ENCODE assay signal across 10 cellular contexts in the genomic region with DNA sequence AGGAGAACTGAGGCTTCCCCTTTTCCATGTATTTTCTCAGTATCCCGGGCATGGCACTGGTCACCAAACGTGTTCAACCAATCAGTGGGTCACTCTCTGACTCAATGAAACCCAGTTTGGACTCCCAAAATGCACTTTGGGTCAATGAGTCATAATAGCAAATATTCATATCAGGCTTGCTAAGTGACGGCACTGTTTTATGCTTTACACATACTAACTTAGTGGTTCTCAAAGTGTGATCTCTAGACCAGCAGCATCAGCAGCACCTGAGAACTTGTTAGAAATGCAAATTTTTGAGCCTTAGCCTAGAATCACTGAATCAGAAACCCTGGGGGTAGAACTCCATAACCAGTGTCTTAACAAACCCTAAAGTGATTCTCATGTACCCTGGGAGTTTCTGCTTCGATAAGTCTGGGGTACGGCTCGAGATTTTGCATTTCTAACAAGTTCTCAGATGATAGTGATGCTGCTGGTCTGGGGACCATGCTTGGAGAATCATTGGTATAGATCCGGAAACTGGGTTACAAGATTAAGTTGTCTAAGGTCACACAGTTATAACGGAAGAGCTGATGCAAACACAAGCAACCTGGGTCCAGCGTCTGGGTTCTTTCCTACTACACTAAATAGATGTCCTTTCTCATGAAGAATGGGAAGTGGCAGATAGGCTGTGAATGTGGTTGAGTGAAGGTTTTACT. TPM values are rescaled to one million over a fixed set of nuclear protein-coding genes. Genes with fewer than 3 reads are reported as not detected.
DNase-seq lines count a peak whose midpoint lies in the region; ATAC-seq and TF ChIP-seq lines count a peak whose summit lies in the region.
"Had no signal": no experiment of that assay in that cellular context is flagged by ENCODE, and none has a peak within 500 bp of the region (broad histone marks: within the 10 kb centered on the region; RNA-seq: fewer than 3 reads in every experiment).

No MANE protein-coding gene starts in this region.

- H3K4me1 ChIP-seq in CD4-positive, CD25-positive, alpha-beta regulatory T cell (ENCODE audit: control insufficient read depth, insufficient read depth, low read length, poor library complexity, severe bottlenecking) = peaks cover 65% of the 10 kb centered on the region
- H3K4me1 ChIP-seq in hepatocyte (ENCODE audit: insufficient read depth) = peaks cover 13% of the 10 kb centered on the region

- no peaks in the 10 kb centered on the region for H3K36me3 ChIP-seq in CD4-positive, CD25-positive, alpha-beta regulatory T cell (ENCODE audit: control insufficient read depth, insufficient read depth, low read length)
- no peaks in the 10 kb centered on the region for H3K36me3 ChIP-seq in hepatocyte (replicated peaks; ENCODE audit: insufficient read depth, low read depth)
- H3K36me3 ChIP-seq: right lobe of liver had no signal

- no peak for TF ChIP-seq CTCF in hepatocyte (IDR thresholded peaks at IDR 0.05; ENCODE audit: poor library complexity)

- no peaks in the 10 kb centered on the region for H3K27me3 ChIP-seq in CD4-positive, CD25-positive, alpha-beta regulatory T cell (ENCODE audit: control insufficient read depth, insufficient read depth, low read length)
- H3K27me3 ChIP-seq in hepatocyte = no peaks in the 10 kb centered on the region
- H3K27me3 ChIP-seq: right lobe of liver had no signal

- no peaks in the 10 kb centered on the region for H3K9me3 Mint-ChIP-seq in CD4-positive, CD25-positive, alpha-beta regulatory T cell
- no peaks in the 10 kb centered on the region for H3K9me3 Mint-ChIP-seq in activated T-cell treated with anti-CD3 and anti-CD28 coated beads, Interleukin-2, amount 50 U/mL, for 72 hours

- peak overlapping the region; percentile 67 for H3K4me3 ChIP-seq in CD4-positive, CD25-positive, alpha-beta regulatory T cell (ENCODE audit: low read depth, low read length)
- H3K4me3 ChIP-seq in hepatocyte = no peak overlapping the region
- H3K4me3 ChIP-seq: right lobe of liver had no signal

- DNase-seq in CD4-positive, CD25-positive, alpha-beta regulatory T cell = peak in 2 of 3 donors; percentile 41 to 69
- DNase-seq in activated T-cell treated with anti-CD3 and anti-CD28 coated beads, Interleukin-2, amount 50 U/mL, for 72 hours = peak; percentile 57 to 61
- DNase-seq in AG20443 (ENCODE audit: low spot score) (no peak), hepatocyte (ENCODE audit: low spot score) (no peak), dermis blood vessel endothelial cell (no peak), NCI-H187 treated with DMSO at 0.1 percent for 48 hours (lab: John Stamatoyannopoulos, UW) (no peak)
- DNase-seq: right lobe of liver, SHP77 had no signal

- WGBS in hepatocyte (ENCODE audit: low lambda C conversion rate, missing lambda C conversion rate) = 86% methylated on average over 9 of the region's 9 CpGs

- no peak overlapping the region for H2AFZ ChIP-seq in hepatocyte

- no peak overlapping the region for H3K4me2 ChIP-seq in hepatocyte

- peak overlapping the region; percentile 72 to 89 (median 80) for H3K4me3 Mint-ChIP-seq in CD4-positive, CD25-positive, alpha-beta regulatory T cell
- H3K4me3 Mint-ChIP-seq in activated T-cell treated with anti-CD3 and anti-CD28 coated beads, Interleukin-2, amount 50 U/mL, for 72 hours = peak overlapping the region; percentile 82 to 91

- no peaks in the 10 kb centered on the region for H3K9me3 ChIP-seq in CD4-positive, CD25-positive, alpha-beta regulatory T cell (ENCODE audit: control insufficient read depth in 2 of 2, low read length in 2 of 2)
- H3K9me3 ChIP-seq in hepatocyte (ENCODE audit: low read depth) = no peaks in the 10 kb centered on the region
- H3K9me3 ChIP-seq: right lobe of liver had no signal

- peaks cover 5% of the 10 kb centered on the region for H3K27me3 Mint-ChIP-seq in CD4-positive, CD25-positive, alpha-beta regulatory T cell
- no peaks in the 10 kb centered on the region for H3K27me3 Mint-ChIP-seq in activated T-cell treated with anti-CD3 and anti-CD28 coated beads, Interleukin-2, amount 50 U/mL, for 72 hours (ENCODE audit: low read depth)

- H3K27ac Mint-ChIP-seq in CD4-positive, CD25-positive, alpha-beta regulatory T cell = peak overlapping the region; percentile 94 to 99 (median 97)
- H3K27ac Mint-ChIP-seq in activated T-cell treated with anti-CD3 and anti-CD28 coated beads, Interleukin-2, amount 50 U/mL, for 72 hours = peak overlapping the region; percentile 94

- H3K4me1 Mint-ChIP-seq in CD4-positive, CD25-positive, alpha-beta regulatory T cell = peaks cover 41 to 92% (median 59%) of the 10 kb centered on the region in 4 donors
- H3K4me1 Mint-ChIP-seq in activated T-cell treated with anti-CD3 and anti-CD28 coated beads, Interleukin-2, amount 50 U/mL, for 72 hours (ENCODE audit: low read depth) = peaks cover 74% of the 10 kb centered on the region

- no peaks in the 10 kb centered on the region for H3K9me2 ChIP-seq in hepatocyte (replicated peaks; ENCODE audit: insufficient read depth)

- H3K27ac ChIP-seq in CD4-positive, CD25-positive, alpha-beta regulatory T cell (ENCODE audit: insufficient read depth, low read length, poor library complexity, severe bottlenecking) = peak overlapping the region; percentile 81
- no peak overlapping the region for H3K27ac ChIP-seq in hepatocyte

- no peaks in the 10 kb centered on the region for H3K79me2 ChIP-seq in hepatocyte

- H3K36me3 Mint-ChIP-seq in CD4-positive, CD25-positive, alpha-beta regulatory T cell = no peaks in the 10 kb centered on the region
- no peaks in the 10 kb centered on the region for H3K36me3 Mint-ChIP-seq in activated T-cell treated with anti-CD3 and anti-CD28 coated beads, Interleukin-2, amount 50 U/mL, for 72 hours (ENCODE audit: insufficient read depth in 2 of 2)

- peak; percentile 47 to 58 for ATAC-seq in CD4-positive, CD25-positive, alpha-beta regulatory T cell (ENCODE audit: low read depth in 2 of 2)
- peak; percentile 59 for ATAC-seq in GM19035 (IDR thresholded peaks at IDR 0.05; ENCODE audit: unreplicated experiment)
- peak; percentile 59 for ATAC-seq in HG03064 (IDR thresholded peaks at IDR 0.05; ENCODE audit: low read depth, unreplicated experiment)
- ATAC-seq in activated T-cell treated with anti-CD3 and anti-CD28 coated beads, Interleukin-2, amount 50 U/mL, for 72 hours (replicated peaks in 1 of 2) = peak; percentile 82 to 87
- ATAC-seq: right lobe of liver had no signal

- no peaks in the 10 kb centered on the region for H4K20me1 ChIP-seq in hepatocyte (ENCODE audit: insufficient read depth, poor library complexity, severe bottlenecking)

RNA-seq across cellular contexts. Expression of a gene that starts 35.6 kb away (rescaled TPM):
- 1,033 TPM for total RNA-seq in CD4-positive, CD25-positive, alpha-beta regulatory T cell
- 100 to 1,000 TPM; 489 to 636 (median 541) TPM for polyA plus RNA-seq in CD4-positive, CD25-positive, alpha-beta regulatory T cell
- total RNA-seq in activated T-cell treated with anti-CD3 and anti-CD28 coated beads, Interleukin-2, amount 50 U/mL, for 72 hours = 100 to 1,000 TPM; 713 to 736 TPM
- total RNA-seq in hepatocyte (19.7 and 21.8 TPM in 2 replicates), dermis blood vessel endothelial cell (128 and 130 TPM in 2 replicates)
- 6.6 and 6.7 TPM in 2 replicates for polyA plus RNA-seq in hepatocyte

Comparison
In these comparisons a context has a peak if more than half of its experiments do, and no peak if none do; other contexts are left out.
1. DNase-seq: peak in CD4-positive, CD25-positive, alpha-beta regulatory T cell (2 of 3) and activated T-cell treated with anti-CD3 and anti-CD28 coated beads, Interleukin-2, amount 50 U/mL, for 72 hours (2 of 2); none in AG20443 (single experiment), hepatocyte (single experiment), dermis blood vessel endothelial cell (single experiment) and NCI-H187 treated with DMSO at 0.1 percent for 48 hours (single experiment).
2. Peak in every context shown above with its lines, with median percentiles within 50 percentile points of each other: ATAC-seq.